In genomic region chr18:54316071-54316820, GRCh38 we compare ENCODE assay signal across 21 cellular contexts. TPM values are rescaled to one million over a fixed set of nuclear protein-coding genes. Genes with fewer than 3 reads are reported as not detected.
"Had no signal": no experiment of that assay in that cellular context is flagged by ENCODE, and none has a peak within 500 bp of the region (broad histone marks: within the 10 kb centered on the region; RNA-seq: fewer than 3 reads in every experiment).

No MANE protein-coding gene starts in this region.

- H3K27me3 ChIP-seq: dorsolateral prefrontal cortex, gastrocnemius medialis, tibial artery had no signal

- H3K9me3 Mint-ChIP-seq: activated CD4-positive, alpha-beta memory T cell treated with anti-CD3 and anti-CD28 coated beads, Interleukin-2, amount 10 ng/mL, durations not matched to agents 7 days and 5 days had no signal

- H3K4me1 Mint-ChIP-seq: activated CD4-positive, alpha-beta memory T cell treated with anti-CD3 and anti-CD28 coated beads, Interleukin-2, amount 10 ng/mL, durations not matched to agents 7 days and 5 days; activated naive CD8-positive, alpha-beta T cell treated with anti-CD3 and anti-CD28 coated beads for 36 hours had no signal

- H3K27ac Mint-ChIP-seq: activated CD4-positive, alpha-beta memory T cell treated with anti-CD3 and anti-CD28 coated beads, Interleukin-2, amount 10 ng/mL, durations not matched to agents 7 days and 5 days; activated CD8-positive, alpha-beta memory T cell treated with anti-CD3 and anti-CD28 coated beads, Interleukin-2, amount 10 ng/mL, durations not matched to agents 7 days and 5 days; activated naive CD8-positive, alpha-beta T cell treated with anti-CD3 and anti-CD28 coated beads for 36 hours had no signal

- H3K36me3 ChIP-seq: gastrocnemius medialis, left ventricle myocardium inferior, tibial artery had no signal

- H3K4me1 ChIP-seq: gastrocnemius medialis, left ventricle myocardium inferior, tibial artery had no signal

- DNase-seq: activated CD4-positive, alpha-beta memory T cell treated with anti-CD3 and anti-CD28 coated beads, Interleukin-2, amount 10 ng/mL, durations not matched to agents 7 days and 5 days; activated CD4-positive, alpha-beta T cell treated with anti-CD3 and anti-CD28 coated beads for 48 hours; activated CD4-positive, CD25-positive, alpha-beta regulatory T cell; activated CD8-positive, alpha-beta memory T cell treated with anti-CD3 and anti-CD28 coated beads, Interleukin-2, amount 10 ng/mL, durations not matched to agents 7 days and 5 days; activated naive CD8-positive, alpha-beta T cell treated with anti-CD3 and anti-CD28 coated beads for 36 hours; amniotic stem cell; dorsolateral prefrontal cortex; gastrocnemius medialis; head of caudate nucleus; left ventricle myocardium inferior; stimulated activated naive CD8-positive, alpha-beta T cell treated with anti-CD3 and anti-CD28 coated beads, Interleukin-15, Interleukin-2, amounts not matched to agents 100 U/mL and 50 U/mL, for 24 hours; substantia nigra; tibial artery had no signal

- H3K36me3 Mint-ChIP-seq: activated CD8-positive, alpha-beta memory T cell treated with anti-CD3 and anti-CD28 coated beads, Interleukin-2, amount 10 ng/mL, durations not matched to agents 7 days and 5 days; activated naive CD8-positive, alpha-beta T cell treated with anti-CD3 and anti-CD28 coated beads for 36 hours had no signal

- H3K4me3 ChIP-seq: dorsolateral prefrontal cortex, gastrocnemius medialis, left ventricle myocardium inferior, tibial artery had no signal

- H3K9me3 ChIP-seq: gastrocnemius medialis, left ventricle myocardium inferior, tibial artery had no signal

- ATAC-seq: activated CD8-positive, alpha-beta memory T cell treated with anti-CD3 and anti-CD28 coated beads, Interleukin-2, amount 10 ng/mL, durations not matched to agents 7 days and 5 days; esophagus mucosa; gastrocnemius medialis; stimulated activated naive CD8-positive, alpha-beta T cell treated with anti-CD3 and anti-CD28 coated beads, Interleukin-15, Interleukin-2, amounts not matched to agents 100 U/mL and 50 U/mL, for 24 hours had no signal

- H3K4me3 Mint-ChIP-seq: activated CD4-positive, alpha-beta memory T cell treated with anti-CD3 and anti-CD28 coated beads, Interleukin-2, amount 10 ng/mL, durations not matched to agents 7 days and 5 days; activated CD8-positive, alpha-beta memory T cell treated with anti-CD3 and anti-CD28 coated beads, Interleukin-2, amount 10 ng/mL, durations not matched to agents 7 days and 5 days; activated naive CD8-positive, alpha-beta T cell treated with anti-CD3 and anti-CD28 coated beads for 36 hours had no signal

- H3K27ac ChIP-seq: dorsolateral prefrontal cortex, gastrocnemius medialis, left ventricle myocardium inferior, tibial artery had no signal

RNA-seq across cellular contexts. Expression of gene STARD6, which starts 41.4 kb away (rescaled TPM):
- total RNA-seq: activated CD4-positive, alpha-beta memory T cell treated with anti-CD3 and anti-CD28 coated beads, Interleukin-2, amount 10 ng/mL, durations not matched to agents 7 days and 5 days; activated naive CD8-positive, alpha-beta T cell treated with anti-CD3 and anti-CD28 coated beads for 36 hours; cardiac septum; esophagus mucosa; gastrocnemius medialis; kidney epithelial cell; left ventricle myocardium inferior; omental fat pad; posterior vena cava; skeletal muscle tissue had no signal
- polyA plus RNA-seq: neural cell, urinary bladder had no signal
